ENCODE assay signal across 17 cellular contexts in the genomic region with DNA sequence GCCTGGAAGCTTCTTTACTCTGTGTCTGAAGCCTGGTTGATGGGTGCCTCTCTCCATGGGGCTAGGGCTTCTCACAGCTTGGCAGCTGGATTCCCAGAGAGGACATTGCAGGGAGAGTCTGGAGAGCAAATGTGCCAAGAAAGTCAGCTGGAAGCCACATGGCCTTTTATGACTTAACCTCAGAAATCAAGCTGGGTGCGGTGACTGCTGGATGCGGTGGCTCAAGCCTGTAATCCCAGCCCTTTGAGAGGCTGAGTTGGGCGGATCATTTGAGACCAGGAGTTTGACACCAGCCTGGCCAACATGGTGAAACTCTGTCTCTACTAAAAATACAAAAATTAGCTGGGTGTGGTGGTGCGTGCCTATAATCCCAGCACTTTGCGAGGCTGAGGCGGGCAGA. TPM values are rescaled to one million over a fixed set of nuclear protein-coding genes. Genes with fewer than 3 reads are reported as not detected.
"Had no signal": no experiment of that assay in that cellular context is flagged by ENCODE, and none has a peak within 500 bp of the region (broad histone marks: within the 10 kb centered on the region; RNA-seq: fewer than 3 reads in every experiment).

No MANE protein-coding gene starts in this region.

RNA-seq across cellular contexts. Expression of a gene that starts 31.4 kb away (rescaled TPM):
- total RNA-seq: dermis blood vessel endothelial cell, endothelial cell of umbilical vein, epithelial cell of proximal tubule, esophagus muscularis mucosa, frontal cortex, glomerular endothelial cell, left ventricle myocardium superior, lower lobe of right lung, mesenteric fat pad, natural killer cell, osteocyte, right atrium auricular region, sciatic nerve, skeletal muscle tissue, urinary bladder had no signal
- polyA plus RNA-seq: endothelial cell of umbilical vein, keratinocyte had no signal

RNA-seq across cellular contexts. Expression of a gene that starts 56.4 kb away (rescaled TPM):
- total RNA-seq: dermis blood vessel endothelial cell, epithelial cell of proximal tubule, frontal cortex, left ventricle myocardium superior, lower lobe of right lung, mesenteric fat pad, osteocyte, prostate gland, skeletal muscle tissue had no signal
- polyA plus RNA-seq: endothelial cell of umbilical vein had no signal
